ENCODE assay signal across 8 cellular contexts in the genomic region with DNA sequence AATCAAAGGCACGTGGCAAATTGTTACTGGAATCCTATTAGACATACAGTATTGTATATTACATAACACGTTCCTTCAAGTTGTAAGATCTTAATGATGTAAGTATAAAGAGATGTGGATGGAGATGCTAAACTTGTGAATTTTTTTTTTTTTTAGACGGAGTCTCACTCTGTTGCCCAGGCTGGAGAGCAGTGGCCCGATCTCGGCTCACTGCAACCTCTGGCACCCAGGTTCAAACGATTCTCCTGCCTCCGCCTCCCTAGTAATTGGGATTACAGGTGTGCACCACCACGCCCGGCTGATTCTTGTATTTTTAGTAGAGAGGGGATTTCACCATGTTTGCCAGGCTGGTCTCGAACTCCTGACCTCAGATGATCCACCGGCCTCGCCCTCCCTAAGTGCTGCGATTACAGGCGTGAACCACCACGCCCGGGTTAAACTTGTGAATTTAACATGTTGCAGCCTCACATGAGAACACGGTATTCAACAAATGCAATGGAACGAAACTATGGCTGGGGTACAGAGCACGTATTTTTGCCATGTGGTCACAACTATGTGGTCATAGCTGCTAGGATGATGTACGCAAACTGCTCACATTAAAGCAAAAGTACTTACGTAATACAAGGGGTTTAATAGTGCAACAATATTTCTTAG. TPM values are rescaled to one million over a fixed set of nuclear protein-coding genes. Genes with fewer than 3 reads are reported as not detected.
DNase-seq lines count a peak whose midpoint lies in the region; ATAC-seq and TF ChIP-seq lines count a peak whose summit lies in the region.

No MANE protein-coding gene starts in this region.

- peak overlapping the region; percentile 94 to 95 for H3K4me3 ChIP-seq in Panc1 (ENCODE audit: low read depth in 2 of 2, low read length in 2 of 2)
- peak overlapping the region; percentile 99; the same call in 1 of the 2 replicates for H3K4me3 ChIP-seq in iPS DF 6.9 (ENCODE audit: low read length)

- no CpG with 5 or more reads among the region's 21 CpGs for WGBS in iPS DF 6.9 (ENCODE audit: insufficient coverage, insufficient read length)

- intact Hi-C loops in Panc1 (cut with micrococcal nuclease; ENCODE audit: unreplicated experiment): no loop called here

- TF ChIP-seq CTCF in Panc1 (IDR thresholded peaks at IDR 0.05): no peak

- peak overlapping the region; percentile 88 for H3K4me3 Mint-ChIP-seq in activated naive CD4-positive, alpha-beta T cell treated with anti-CD3 and anti-CD28 coated beads, Interleukin-2, amount 50 U/mL, for 24 hours

- H3K36me3 Mint-ChIP-seq in activated naive CD4-positive, alpha-beta T cell treated with anti-CD3 and anti-CD28 coated beads, Interleukin-2, amount 50 U/mL, for 24 hours: peaks cover 4% of the 10 kb centered on the region

- no peaks in the 10 kb centered on the region for H3K9me3 Mint-ChIP-seq in activated naive CD4-positive, alpha-beta T cell treated with anti-CD3 and anti-CD28 coated beads, Interleukin-2, amount 50 U/mL, for 24 hours

- no peaks in the 10 kb centered on the region for H3K27me3 Mint-ChIP-seq in activated naive CD4-positive, alpha-beta T cell treated with anti-CD3 and anti-CD28 coated beads, Interleukin-2, amount 50 U/mL, for 24 hours

- no peaks in the 10 kb centered on the region for H3K9me3 ChIP-seq in Panc1 (ENCODE audit: control insufficient read depth, insufficient read depth, low read depth, low read length)
- H3K9me3 ChIP-seq in iPS DF 6.9 (ENCODE audit: control insufficient read depth, insufficient read depth, low read length): no peaks in the 10 kb centered on the region

- BruUV-seq in Panc1 (replicated peaks; lab: Mats Ljungman, UMichigan): TSS peak; percentile 99

- ATAC-seq in HG02763 (IDR thresholded peaks at IDR 0.05; ENCODE audit: unreplicated experiment) (peak; percentile 10), Panc1 (peak; percentile 71), GM21786 (IDR thresholded peaks at IDR 0.05; ENCODE audit: unreplicated experiment) (no peak)

- CTCF ChIA-PET in Panc1 (lab: Charles Lee): interaction anchor here (0.5 to 0.6 kb wide), 2 partner anchors 175 to 489 kb away, joined by 3 to 5 read pairs; no protein-coding TSS in a partner anchor

- peak overlapping the region; percentile 100 for H3K27ac Mint-ChIP-seq in activated naive CD4-positive, alpha-beta T cell treated with anti-CD3 and anti-CD28 coated beads, Interleukin-2, amount 50 U/mL, for 24 hours

- H3K4me1 Mint-ChIP-seq in activated naive CD4-positive, alpha-beta T cell treated with anti-CD3 and anti-CD28 coated beads, Interleukin-2, amount 50 U/mL, for 24 hours: peaks cover 40% of the 10 kb centered on the region

- H3K27me3 ChIP-seq in Panc1 (ENCODE audit: control insufficient read depth, insufficient read depth, low read length): no peaks in the 10 kb centered on the region
- no peaks in the 10 kb centered on the region for H3K27me3 ChIP-seq in iPS DF 6.9 (ENCODE audit: control insufficient read depth, insufficient read depth, low read length)

- in situ Hi-C loops in Panc1 (cut with HindIII; ENCODE audit: low pct_unique_long_range_greater_than_20kb, low sequenced_read_pairs): no loop called here

- POLR2A ChIA-PET in Panc1 (lab: Charles Lee): no interaction called here

- H3K36me3 ChIP-seq in Panc1 (ENCODE audit: control insufficient read depth, insufficient read depth, low read length) (peaks cover 6% of the 10 kb centered on the region; the same call in 1 of the 2 replicates), iPS DF 6.9 (ENCODE audit: control insufficient read depth, insufficient read depth, low read length) (peaks cover 4% of the 10 kb centered on the region; the same call in 1 of the 2 replicates)

- peak overlapping the region; percentile 98 for H3K27ac ChIP-seq in Panc1 (ENCODE audit: low read length)
- H3K27ac ChIP-seq in iPS DF 6.9 (ENCODE audit: low read length): no peak overlapping the region

- DNase-seq in DMS 273 (lab: John Stamatoyannopoulos, UW; ENCODE audit: unreplicated experiment): peak; percentile 79
- DNase-seq in DMS 273 treated with DMSO at 0.1 percent for 48 hours (lab: John Stamatoyannopoulos, UW): no peak
- DNase-seq in Panc1 (ENCODE audit: low read depth, low spot score): no peak
- no peak for DNase-seq in iPS DF 6.9 (ENCODE audit: low read depth, low spot score)
- peak; percentile 8 to 13 for DNase-seq in stimulated activated CD4-positive, alpha-beta T cell treated with anti-CD3 and anti-CD28 coated beads, Interleukin-1b, Interleukin-23, amount 100 ng/mL, for 4 hours (ENCODE audit: low read depth in 2 of 2)

- H3K4me1 ChIP-seq in Panc1 (ENCODE audit: control insufficient read depth, insufficient read depth, low read length): peaks cover 11% of the 10 kb centered on the region; the same call in 1 of the 2 replicates
- H3K4me1 ChIP-seq in iPS DF 6.9 (ENCODE audit: control insufficient read depth, insufficient read depth, low read length): no peaks in the 10 kb centered on the region

RNA-seq across cellular contexts. Expression of gene SUPV3L1, which starts 0.8 kb away (rescaled TPM):
- total RNA-seq in Panc1 (2021; ENCODE audit: unreplicated experiment): 65.0 TPM
- 32.1 TPM for polyA plus RNA-seq in Panc1 (2012; ENCODE audit: insufficient read length)

RNA-seq across cellular contexts. Expression of gene HKDC1, which starts 40.9 kb away (rescaled TPM):
- 1.1 TPM for total RNA-seq in Panc1 (2021; ENCODE audit: unreplicated experiment)
- polyA plus RNA-seq in Panc1 (2012; ENCODE audit: insufficient read length): 0.46 TPM

RNA-seq across cellular contexts. Expression of gene VPS26A, which starts 55.2 kb away (rescaled TPM):
- total RNA-seq in Panc1 (2021; ENCODE audit: unreplicated experiment): 88.9 TPM
- 57.3 TPM for polyA plus RNA-seq in Panc1 (2012; ENCODE audit: insufficient read length)

Comparison
In these comparisons a context has a peak if more than half of its experiments do, and no peak if none do; other contexts are left out.
1. DNase-seq: peak in DMS 273 (single experiment) and stimulated activated CD4-positive, alpha-beta T cell treated with anti-CD3 and anti-CD28 coated beads, Interleukin-1b, Interleukin-23, amount 100 ng/mL, for 4 hours (2 of 2); none in DMS 273 treated with DMSO at 0.1 percent for 48 hours (single experiment), Panc1 (single experiment) and iPS DF 6.9 (single experiment).